In the genomic region with DNA sequence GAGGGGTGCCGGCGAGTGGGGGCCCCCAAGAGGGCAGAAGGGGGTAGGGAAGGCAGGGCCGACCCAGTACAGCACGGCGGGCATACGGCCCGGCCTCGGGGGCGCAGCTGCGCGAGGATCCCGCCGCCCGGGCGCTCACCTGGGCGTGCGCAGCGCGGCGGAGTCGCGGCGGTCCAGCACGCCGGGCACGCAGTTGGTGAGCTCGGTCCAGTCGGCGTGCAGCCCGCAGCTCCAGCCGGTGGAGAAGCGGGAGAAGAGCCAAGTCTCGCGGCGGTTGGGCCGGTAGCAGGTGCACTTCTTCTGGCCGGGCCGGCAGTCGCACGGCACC, we compare ENCODE assay signal across 8 cellular contexts. TPM values are rescaled to one million over a fixed set of nuclear protein-coding genes. Genes with fewer than 3 reads are reported as not detected.
DNase-seq lines count a peak whose midpoint lies in the region; ATAC-seq and TF ChIP-seq lines count a peak whose summit lies in the region.
"Not testable (repeated sequence)": the region's sequence is repeated elsewhere in the genome, so short reads cannot be mapped to it uniquely, and the experiment has no call there.

No MANE protein-coding gene starts in this region.

- H3K79me1 ChIP-seq in IMR-90 (ENCODE audit: low read depth in 1 of 2, low read length in 2 of 2): peaks cover 4 to 47% of the 10 kb centered on the region in 2 experiments; a peak in 3 of 4 replicates

- H4K8ac ChIP-seq in IMR-90 (ENCODE audit: low read depth in 2 of 2, low read length in 2 of 2): not testable (repeated sequence)

- POLR2A ChIA-PET in BJ (lab: Charles Lee): not testable (repeated sequence)
- POLR2A ChIA-PET in IMR-90 (lab: Charles Lee; ENCODE audit: unreplicated experiment): interaction anchor here (0.6 kb wide), 1 partner anchor 14 kb away, joined by 5 read pairs; no protein-coding TSS in a partner anchor

- H3K4me1 ChIP-seq in IMR-90 (ENCODE audit: control insufficient read depth, insufficient read depth, low read length) (peaks cover 28% of the 10 kb centered on the region), left ventricle myocardium inferior (peaks cover 70% of the 10 kb centered on the region), muscle layer of colon (ENCODE audit: insufficient read depth, low read length) (peaks cover 54% of the 10 kb centered on the region), spleen (peaks cover 37 to 89% (median 78%) of the 10 kb centered on the region in 6 donors)

- H4K5ac ChIP-seq in IMR-90 (ENCODE audit: low read depth, low read length): not testable (repeated sequence)

- not testable (repeated sequence) for H3K36me3 Mint-ChIP-seq in activated CD4-positive, alpha-beta T cell treated with anti-CD3 and anti-CD28 coated beads, Interleukin-2, amount 10 ng/mL, durations not matched to agents 24 days and 14 days (ENCODE audit: low read depth)

- not testable (repeated sequence) for H3K9me3 Mint-ChIP-seq in activated CD4-positive, alpha-beta T cell treated with anti-CD3 and anti-CD28 coated beads, Interleukin-2, amount 10 ng/mL, durations not matched to agents 24 days and 14 days

- not testable (repeated sequence) for H3K27ac Mint-ChIP-seq in activated CD4-positive, alpha-beta T cell treated with anti-CD3 and anti-CD28 coated beads, Interleukin-2, amount 10 ng/mL, durations not matched to agents 24 days and 14 days

- H3K9ac ChIP-seq in IMR-90 (ENCODE audit: low read depth, low read length): peak overlapping the region; percentile 80
- H3K9ac ChIP-seq in muscle layer of colon (ENCODE audit: low read length): peak overlapping the region; percentile 22

- not testable (repeated sequence) for H3K36me3 ChIP-seq in BJ (ENCODE audit: control insufficient read depth, insufficient read depth, low read length); left ventricle myocardium inferior; muscle layer of colon (ENCODE audit: insufficient read depth, low read length)
- peaks cover 27% of the 10 kb centered on the region for H3K36me3 ChIP-seq in IMR-90 (ENCODE audit: control insufficient read depth, insufficient read depth, low read length)
- peaks cover 0 to 21% (median 0%) of the 10 kb centered on the region in 6 donors for H3K36me3 ChIP-seq in spleen

- WGBS in IMR-90 (ENCODE audit: extremely low coverage in 2 of 2, insufficient read length in 1 of 2), 2 experiments: no CpG with 5 or more reads among the region's 40 CpGs
- 0 to 2% (median 1%) methylated on average over 23 to 29 of the region's 40 CpGs; no CpG with 5 or more reads in 1 of the 5 donors for WGBS in spleen, 5 donors

- not testable (repeated sequence) for DNase-seq in BJ (ENCODE audit: low read depth); IMR-90; activated CD4-positive, alpha-beta T cell treated with anti-CD3 and anti-CD28 coated beads, Interleukin-2, amount 10 ng/mL, durations not matched to agents 24 days and 14 days; cardiac fibroblast (ENCODE audit: low read depth in 2 of 2); left ventricle myocardium inferior; spleen

- not testable (repeated sequence) for H2AK5ac ChIP-seq in IMR-90 (ENCODE audit: low read depth, low read length)

- not testable (repeated sequence) for H3K18ac ChIP-seq in IMR-90 (ENCODE audit: low read depth, low read length)

- H3K27ac ChIP-seq in IMR-90 (ENCODE audit: insufficient read depth, low read length): peak overlapping the region; percentile 63
- H3K27ac ChIP-seq in left ventricle myocardium inferior (replicated peaks): not testable (repeated sequence)
- H3K27ac ChIP-seq in muscle layer of colon (ENCODE audit: low read depth, low read length): peak overlapping the region; percentile 84
- H3K27ac ChIP-seq in spleen: peak overlapping the region in 7 of 8 donors; percentile 29 to 74 (median 70)

- H3K56ac ChIP-seq in IMR-90 (ENCODE audit: extremely low read depth, insufficient read depth, low read length): not testable (repeated sequence)

- intact Hi-C loops in IMR-90 (cut with micrococcal nuclease): loop anchor here (10.0 kb wide), 1 partner anchor 253 kb away; no protein-coding TSS in a partner anchor
- intact Hi-C loops in activated CD4-positive, alpha-beta T cell treated with anti-CD3 and anti-CD28 coated beads, Interleukin-2, amount 10 ng/mL, durations not matched to agents 24 days and 14 days (cut with micrococcal nuclease): loop anchor here (5.0 kb wide), 2 partner anchors 204 to 226 kb away; a partner anchor contains a TSS
- intact Hi-C loops in left ventricle myocardium inferior (cut with micrococcal nuclease): not testable (repeated sequence)
- intact Hi-C loops in spleen (cut with DNase I; ENCODE audit: low total_unique reads): loop anchor here (10.0 kb wide), 1 partner anchor 1527 kb away; no protein-coding TSS in a partner anchor

- not testable (repeated sequence) for TF ChIP-seq POLR2A in IMR-90 (IDR thresholded peaks at IDR 0.05; ENCODE audit: low read depth, low read length); spleen (IDR thresholded peaks at IDR 0.05)

- H2AFZ ChIP-seq in IMR-90 (replicated peaks; ENCODE audit: low read length, poor library complexity): not testable (repeated sequence)

- peak overlapping the region; percentile 83 for H3K4me3 ChIP-seq in BJ (ENCODE audit: low read depth, low read length)
- peak overlapping the region; percentile 86 for H3K4me3 ChIP-seq in IMR-90 (ENCODE audit: insufficient read depth, low read depth, low read length)
- H3K4me3 ChIP-seq in cardiac fibroblast (replicated peaks in 1 of 2; ENCODE audit: low read depth in 2 of 2, low read length in 2 of 2): peak overlapping the region; percentile 66 to 96
- peak overlapping the region; percentile 92 for H3K4me3 ChIP-seq in left ventricle myocardium inferior
- H3K4me3 ChIP-seq in muscle layer of colon (ENCODE audit: low read depth in 1 of 2, low read length in 2 of 2): peak overlapping the region; percentile 79 to 92
- H3K4me3 ChIP-seq in spleen: peak overlapping the region; percentile 50 to 94 (median 83)

- H4K91ac ChIP-seq in IMR-90 (ENCODE audit: insufficient read depth, low read depth, low read length): not testable (repeated sequence)

- not testable (repeated sequence) for H3K14ac ChIP-seq in IMR-90 (replicated peaks; ENCODE audit: low read depth, low read length)

- H4K20me1 ChIP-seq in IMR-90 (ENCODE audit: insufficient read depth, low read length): peaks cover 50% of the 10 kb centered on the region

- H3K4me1 Mint-ChIP-seq in activated CD4-positive, alpha-beta T cell treated with anti-CD3 and anti-CD28 coated beads, Interleukin-2, amount 10 ng/mL, durations not matched to agents 24 days and 14 days: peaks cover 31% of the 10 kb centered on the region

- H2BK20ac ChIP-seq in IMR-90 (ENCODE audit: low read depth, low read length): not testable (repeated sequence)

- not testable (repeated sequence) for H3K9me3 ChIP-seq in IMR-90 (ENCODE audit: control insufficient read depth, insufficient read depth, low read length); left ventricle myocardium inferior (replicated peaks); muscle layer of colon (ENCODE audit: low read length); spleen

- H2BK15ac ChIP-seq in IMR-90 (ENCODE audit: low read depth, low read length): not testable (repeated sequence)

- dilution Hi-C loops in IMR-90 (cut with HindIII; ENCODE audit: low sequenced_read_pairs, unreplicated experiment): not testable (repeated sequence)

- H3K4me2 ChIP-seq in IMR-90 (ENCODE audit: low read depth, low read length): not testable (repeated sequence)

- H3K27me3 ChIP-seq in BJ (ENCODE audit: control insufficient read depth, insufficient read depth, low read length); IMR-90 (ENCODE audit: control insufficient read depth, insufficient read depth, low read length); left ventricle myocardium inferior (ENCODE audit: low read depth); muscle layer of colon (ENCODE audit: control insufficient read depth in 1 of 2, insufficient read depth in 2 of 2, low read length in 2 of 2): not testable (repeated sequence)
- H3K27me3 ChIP-seq in spleen (replicated peaks in 1 of 7): peaks cover 0 to 28% (median 0%) of the 10 kb centered on the region in 7 donors

- not testable (repeated sequence) for BruUV-seq in IMR-90 (replicated peaks; lab: Mats Ljungman, UMichigan)

- peak overlapping the region; percentile 67 for H3K23ac ChIP-seq in IMR-90 (ENCODE audit: low read depth, low read length)

- H2BK120ac ChIP-seq in IMR-90 (ENCODE audit: low read depth, low read length): not testable (repeated sequence)

- not testable (repeated sequence) for H2AK9ac ChIP-seq in IMR-90 (replicated peaks; ENCODE audit: low read depth, low read length, poor library complexity)

- peak; percentile 1 for ATAC-seq in GM21529 (IDR thresholded peaks at IDR 0.05; ENCODE audit: unreplicated experiment)
- not testable (repeated sequence) for ATAC-seq in IMR-90 (ENCODE audit: low read depth)

- TF ChIP-seq RAD21 in IMR-90 (IDR thresholded peaks at IDR 0.05; ENCODE audit: low read length): not testable (repeated sequence)

- CTCF ChIA-PET in BJ (lab: Yijun Ruan, JAX): interaction anchor here (0.6 to 2.0 kb wide), 6 partner anchors 9 to 251 kb away, joined by 3 to 6 read pairs (median 4); no protein-coding TSS in a partner anchor
- CTCF ChIA-PET in IMR-90 (lab: Yijun Ruan, JAX): interaction anchor here (1.2 kb wide), 1 partner anchor 138 kb away, joined by 5 read pairs; no protein-coding TSS in a partner anchor

- H2BK5ac ChIP-seq in IMR-90 (ENCODE audit: low read depth, low read length, poor library complexity, severe bottlenecking): not testable (repeated sequence)

- not testable (repeated sequence) for TF ChIP-seq CTCF in BJ (IDR thresholded peaks at IDR 0.05; ENCODE audit: insufficient read depth, low read depth, low read length); IMR-90 (conservative IDR thresholded peaks at IDR 0.05; ENCODE audit: low read depth, low read length); cardiac fibroblast (IDR thresholded peaks at IDR 0.05; ENCODE audit: low read depth, low read length); left ventricle myocardium inferior (IDR thresholded peaks at IDR 0.05; ENCODE audit: borderline replicate concordance); spleen (IDR thresholded peaks at IDR 0.05 in 8 of 11, conservative IDR thresholded peaks at IDR 0.05 in 3 of 11)

- in situ Hi-C loops in IMR-90 (cut with MboI; ENCODE audit: low sequenced_read_pairs): loop anchor here (25.0 kb wide), 1 partner anchor 431 kb away; a partner anchor contains a TSS

- not testable (repeated sequence) for H3K27me3 Mint-ChIP-seq in activated CD4-positive, alpha-beta T cell treated with anti-CD3 and anti-CD28 coated beads, Interleukin-2, amount 10 ng/mL, durations not matched to agents 24 days and 14 days

- peaks cover 22% of the 10 kb centered on the region for H3K9me1 ChIP-seq in IMR-90 (ENCODE audit: insufficient read depth, low read length)

- H3K4ac ChIP-seq in IMR-90 (ENCODE audit: low read depth, low read length): peak overlapping the region; percentile 44

- peak overlapping the region; percentile 93 for H3K4me3 Mint-ChIP-seq in activated CD4-positive, alpha-beta T cell treated with anti-CD3 and anti-CD28 coated beads, Interleukin-2, amount 10 ng/mL, durations not matched to agents 24 days and 14 days

RNA-seq across cellular contexts. Expression of a gene that starts 0.8 kb away (rescaled TPM):
- polyA plus RNA-seq in BJ (2011; rRNA removed): 7.4 and 12.9 TPM in 2 replicates
- 9.1 and 11.0 TPM in 2 replicates for polyA minus RNA-seq in BJ (2011; rRNA and poly(A)+ RNA removed)
- 29.7 and 29.9 TPM in 2 replicates for total RNA-seq in IMR-90 (2012; rRNA removed)
- polyA plus RNA-seq in IMR-90 (2012; rRNA removed): 36.9 and 39.7 TPM in 2 replicates
- polyA plus RNA-seq in IMR-90 (2012; cell fraction: cytosol; rRNA removed): 22.1 and 48.3 TPM in 2 replicates
- 21.0 and 34.4 TPM in 2 replicates for polyA plus RNA-seq in IMR-90 (2012; cell fraction: nucleus; rRNA removed; ENCODE audit: low replicate concordance)
- 20.1 and 22.0 TPM in 2 replicates for total RNA-seq in activated CD4-positive, alpha-beta T cell treated with anti-CD3 and anti-CD28 coated beads, Interleukin-2, amount 10 ng/mL, durations not matched to agents 24 days and 14 days
- 26.7 TPM for total RNA-seq in left ventricle myocardium inferior
- total RNA-seq in spleen: 10 to 100 TPM; 52.2 to 99.5 (median 66.7) TPM
- polyA plus RNA-seq in spleen: 10 to 100 TPM in 1 of 3 donors, 1 to 10 TPM in 2; 7.2 to 24.7 (median 9.2) TPM
